Comparison of ENCODE assay signal across 21 cellular contexts in genomic region chr11:48082771-48083170, GRCh38.
"Had no signal": no experiment of that assay in that cellular context is flagged by ENCODE, and none has a peak within 500 bp of the region (broad histone marks: within the 10 kb centered on the region; RNA-seq: fewer than 3 reads in every experiment).

No MANE protein-coding gene starts in this region.

- DNase-seq: activated CD4-positive, alpha-beta memory T cell treated with anti-CD3 and anti-CD28 coated beads, Interleukin-2, amount 10 ng/mL, durations not matched to agents 7 days and 5 days; activated naive CD8-positive, alpha-beta T cell treated with anti-CD3 and anti-CD28 coated beads, Interleukin-2, amount 10 ng/mL, durations not matched to agents 7 days and 5 days; amniotic stem cell; endodermal cell; heart left ventricle; pancreas; psoas muscle; right cardiac atrium; stimulated activated CD4-positive, alpha-beta T cell treated with anti-CD3 and anti-CD28 coated beads, Interleukin-12 subunit alpha, Interleukin-12 subunit beta, amount 100 ng/mL, for 4 hours; stimulated activated CD4-positive, alpha-beta T cell treated with anti-CD3 and anti-CD28 coated beads, Interleukin-4, amount 100 ng/mL, for 4 hours; substantia nigra; T1000; thyroid gland had no signal

- H3K27ac Mint-ChIP-seq: activated CD4-positive, alpha-beta memory T cell treated with anti-CD3 and anti-CD28 coated beads, Interleukin-2, amount 10 ng/mL, durations not matched to agents 7 days and 5 days; activated naive CD8-positive, alpha-beta T cell treated with anti-CD3 and anti-CD28 coated beads, Interleukin-2, amount 10 ng/mL, durations not matched to agents 7 days and 5 days; endodermal cell; nephron; WTC11 had no signal

- H3K4me3 Mint-ChIP-seq: activated CD4-positive, alpha-beta memory T cell treated with anti-CD3 and anti-CD28 coated beads, Interleukin-2, amount 10 ng/mL, durations not matched to agents 7 days and 5 days; activated naive CD8-positive, alpha-beta T cell treated with anti-CD3 and anti-CD28 coated beads, Interleukin-2, amount 10 ng/mL, durations not matched to agents 7 days and 5 days; endodermal cell; nephron; stimulated activated naive CD8-positive, alpha-beta T cell treated with anti-CD3 and anti-CD28 coated beads, Interleukin-15, Interleukin-2, amounts not matched to agents 100 ng/mL and 50 ng/mL, for 24 hours; WTC11 had no signal

- H3K9me3 Mint-ChIP-seq: activated CD4-positive, alpha-beta memory T cell treated with anti-CD3 and anti-CD28 coated beads, Interleukin-2, amount 10 ng/mL, durations not matched to agents 7 days and 5 days; activated naive CD8-positive, alpha-beta T cell treated with anti-CD3 and anti-CD28 coated beads, Interleukin-2, amount 10 ng/mL, durations not matched to agents 7 days and 5 days; nephron had no signal

- H3K36me3 ChIP-seq: breast epithelium, heart left ventricle, pancreas, thyroid gland had no signal

- H3K27me3 Mint-ChIP-seq: activated CD4-positive, alpha-beta memory T cell treated with anti-CD3 and anti-CD28 coated beads, Interleukin-2, amount 10 ng/mL, durations not matched to agents 7 days and 5 days; activated naive CD8-positive, alpha-beta T cell treated with anti-CD3 and anti-CD28 coated beads, Interleukin-2, amount 10 ng/mL, durations not matched to agents 7 days and 5 days; stimulated activated naive CD8-positive, alpha-beta T cell treated with anti-CD3 and anti-CD28 coated beads, Interleukin-15, Interleukin-2, amounts not matched to agents 100 ng/mL and 50 ng/mL, for 24 hours had no signal

- H3K9me3 ChIP-seq: breast epithelium, heart left ventricle, pancreas, psoas muscle, thyroid gland had no signal

- ATAC-seq: heart left ventricle, pancreas, psoas muscle, right cardiac atrium, SK-N-SH treated with all-trans-retinoic acid at 6 μM for 48 hours, WTC11 had no signal

- H3K4me3 ChIP-seq: breast epithelium, coronary artery, heart left ventricle, pancreas, psoas muscle, thyroid gland had no signal

- H3K27ac ChIP-seq: breast epithelium, coronary artery, epithelial cell of prostate, pancreas had no signal

- FAIRE-seq: keratinocyte, pancreas had no signal

- H3K27me3 ChIP-seq: breast epithelium, heart left ventricle, pancreas, thyroid gland had no signal
